Comparison of ENCODE assay signal across 18 cellular contexts in the genomic region with DNA sequence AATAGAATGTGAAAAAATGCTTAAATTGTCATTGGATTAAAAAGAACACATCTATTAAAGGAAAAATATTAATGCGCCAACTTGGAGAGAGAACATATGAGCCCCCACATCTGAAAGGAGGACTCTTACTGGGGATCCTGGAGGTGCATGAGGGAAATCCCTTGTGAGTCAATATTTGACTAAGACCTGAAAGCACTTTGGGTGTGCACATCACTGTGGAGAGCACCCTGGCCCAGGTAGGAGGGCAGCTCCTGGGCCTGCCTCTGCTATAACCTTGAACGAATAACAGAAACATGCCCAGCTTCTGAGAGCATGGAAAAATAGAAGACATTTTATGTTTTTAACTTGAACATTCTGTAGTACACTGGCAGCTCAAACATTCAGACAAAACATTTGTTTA.
"Had no signal": no experiment of that assay in that cellular context is flagged by ENCODE, and none has a peak within 500 bp of the region (broad histone marks: within the 10 kb centered on the region; RNA-seq: fewer than 3 reads in every experiment).

No MANE protein-coding gene starts in this region.

- H3K36me3 ChIP-seq: neural progenitor cell, sigmoid colon, spleen, thyroid gland had no signal

- H3K27ac ChIP-seq: neural progenitor cell, sigmoid colon, spleen, thyroid gland had no signal

- H3K4me2 ChIP-seq: neural progenitor cell had no signal

- DNase-seq: activated CD4-positive, alpha-beta T cell treated with anti-CD3 and anti-CD28 coated beads for 1 hour; activated CD4-positive, alpha-beta T cell treated with anti-CD3 and anti-CD28 coated beads, Interleukin-2, amount 50 U/mL, for 4 hours; activated CD8-positive, alpha-beta memory T cell treated with anti-CD3 and anti-CD28 coated beads, Interleukin-2, amount 10 ng/mL, durations not matched to agents 7 days and 5 days; activated effector memory CD4-positive, alpha-beta T cell treated with anti-CD3 and anti-CD28 coated beads, Interleukin-2, amount 50 U/mL, for 16 hours; activated T-cell treated with anti-CD3 and anti-CD28 coated beads, Interleukin-2, amount 50 U/mL, for 1 hour; aorta; cerebellar nuclear complex; effector CD8-positive, alpha-beta T cell; head of caudate nucleus; left cardiac atrium; midbrain; sigmoid colon; spleen; thyroid gland had no signal

- ATAC-seq: activated CD8-positive, alpha-beta memory T cell treated with anti-CD3 and anti-CD28 coated beads, Interleukin-2, amount 10 ng/mL, durations not matched to agents 7 days and 5 days; left cardiac atrium had no signal

- H3K4me1 Mint-ChIP-seq: activated CD8-positive, alpha-beta memory T cell treated with anti-CD3 and anti-CD28 coated beads, Interleukin-2, amount 10 ng/mL, durations not matched to agents 7 days and 5 days; neural progenitor cell had no signal

- H3K9me3 Mint-ChIP-seq: neural progenitor cell had no signal

- FAIRE-seq: endothelial cell of umbilical vein, frontal cortex had no signal

- H3K4me1 ChIP-seq: neural progenitor cell, sigmoid colon, spleen, thyroid gland had no signal

- H3K27me3 ChIP-seq: neural progenitor cell, sigmoid colon, spleen, thyroid gland had no signal

- H3K27ac Mint-ChIP-seq: activated CD8-positive, alpha-beta memory T cell treated with anti-CD3 and anti-CD28 coated beads, Interleukin-2, amount 10 ng/mL, durations not matched to agents 7 days and 5 days; neural progenitor cell had no signal

- H3K9ac ChIP-seq: neural progenitor cell had no signal

- H3K9me3 ChIP-seq: sigmoid colon, spleen, thyroid gland had no signal

- H3K36me3 Mint-ChIP-seq: activated CD8-positive, alpha-beta memory T cell treated with anti-CD3 and anti-CD28 coated beads, Interleukin-2, amount 10 ng/mL, durations not matched to agents 7 days and 5 days; neural progenitor cell had no signal

- H2AFZ ChIP-seq: neural progenitor cell had no signal

- H3K4me3 ChIP-seq: lung, neural progenitor cell, sigmoid colon, spleen, thyroid gland had no signal

- H3K4me3 Mint-ChIP-seq: activated CD8-positive, alpha-beta memory T cell treated with anti-CD3 and anti-CD28 coated beads, Interleukin-2, amount 10 ng/mL, durations not matched to agents 7 days and 5 days; neural progenitor cell had no signal
